ENCODE assay signal across 33 cellular contexts in the genomic region with DNA sequence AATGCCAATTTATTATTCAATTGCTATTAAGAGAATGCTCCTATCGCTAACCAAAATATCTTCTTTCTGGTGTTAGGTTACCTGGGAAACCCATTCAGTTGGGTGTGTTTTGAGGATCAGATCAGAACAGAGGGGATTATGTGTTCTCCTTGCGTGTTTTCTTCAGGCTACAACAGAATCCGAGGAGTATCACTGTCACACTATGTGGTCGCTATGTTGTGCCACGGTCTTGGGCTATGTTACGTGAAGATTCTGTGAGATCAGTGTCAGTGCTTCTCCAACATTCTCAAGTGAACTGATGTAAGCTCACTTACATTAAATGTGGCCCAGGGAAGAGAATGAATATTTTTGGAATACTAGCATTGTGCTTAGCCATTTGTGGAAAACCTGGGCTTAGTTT. TPM values are rescaled to one million over a fixed set of nuclear protein-coding genes. Genes with fewer than 3 reads are reported as not detected.
"Had no signal": no experiment of that assay in that cellular context is flagged by ENCODE, and none has a peak within 500 bp of the region (broad histone marks: within the 10 kb centered on the region; RNA-seq: fewer than 3 reads in every experiment).

No MANE protein-coding gene starts in this region.

- DNase-seq: activated CD4-positive, alpha-beta T cell treated with anti-CD3 and anti-CD28 coated beads, Interleukin-2, amount 10 ng/mL, durations not matched to agents 7 days and 5 days; activated CD4-positive, alpha-beta T cell treated with anti-CD3 and anti-CD28 coated beads, Interleukin-2, amount 50 U/mL, for 48 hours; activated CD4-positive, CD25-positive, alpha-beta regulatory T cell; activated CD8-positive, alpha-beta T cell treated with anti-CD3 and anti-CD28 coated beads, Interleukin-2, amount 10 ng/mL, durations not matched to agents 7 days and 5 days; activated gamma-delta T cell treated with Interleukin-2 at 50 U/mL for 16 hours; activated naive CD4-positive, alpha-beta T cell treated with anti-CD3 and anti-CD28 coated beads for 36 hours; activated T-cell treated with anti-CD3 and anti-CD28 coated beads, Interleukin-2, amount 50 U/mL, for 24 hours; adrenal gland; brain microvascular endothelial cell; Kasumi-1; KG1; MG63; NCI-H1048; NCI-H1105 treated with DMSO at 0.1 percent for 48 hours; NCI-H1436; NCI-H1694; NCI-H1930; NCI-H2081 treated with DMSO at 0.1 percent for 48 hours; NCI-H345; NCI-H524 treated with DMSO at 0.1 percent for 48 hours; PC-9; SIG-M5; T-helper 1 cell; T-helper 2 cell; T-helper 9 cell had no signal

- ATAC-seq: activated CD8-positive, alpha-beta T cell treated with anti-CD3 and anti-CD28 coated beads, Interleukin-2, amount 10 ng/mL, durations not matched to agents 7 days and 5 days; activated naive CD4-positive, alpha-beta T cell treated with anti-CD3 and anti-CD28 coated beads, Interleukin-2, amount 50 U/mL, for 72 hours; Right ventricle myocardium inferior; SK-N-SH treated with all-trans-retinoic acid at 6 μM for 48 hours had no signal

- H3K4me3 ChIP-seq: adrenal gland, MG63, PC-9 had no signal

- H3K27ac ChIP-seq: adrenal gland, brain microvascular endothelial cell, PC-9, RWPE1, VCaP had no signal

- H3K36me3 ChIP-seq: adrenal gland, brain microvascular endothelial cell, MG63 had no signal

- H3K27me3 ChIP-seq: adrenal gland, brain microvascular endothelial cell, MG63 had no signal

- H3K9me3 ChIP-seq: adrenal gland, MG63 had no signal

- H3K4me1 ChIP-seq: adrenal gland had no signal

RNA-seq across cellular contexts. Expression of a gene that starts 39.0 kb away (rescaled TPM):
- total RNA-seq: activated CD4-positive, alpha-beta T cell treated with anti-CD3 and anti-CD28 coated beads, Interleukin-2, amount 10 ng/mL, durations not matched to agents 7 days and 5 days; activated CD8-positive, alpha-beta T cell treated with anti-CD3 and anti-CD28 coated beads, Interleukin-2, amount 10 ng/mL, durations not matched to agents 7 days and 5 days; activated naive CD4-positive, alpha-beta T cell treated with anti-CD3 and anti-CD28 coated beads for 36 hours; activated naive CD4-positive, alpha-beta T cell treated with anti-CD3 and anti-CD28 coated beads, Interleukin-2, amount 50 U/mL, for 72 hours; activated T-helper 2 cell treated with anti-CD3 and anti-CD28 coated beads, Interferon-gamma antibody, Interleukin-2, Interleukin-4, amounts not matched to agents 10 μg/mL and 5 μg/mL and 100 μg/mL, durations not matched to agents 14 hours and 24 hours and 36 hours; NCI-H460; OCI-LY7; PC-9 had no signal
